30 cellular contexts compared by ENCODE assay signal in the genomic region with DNA sequence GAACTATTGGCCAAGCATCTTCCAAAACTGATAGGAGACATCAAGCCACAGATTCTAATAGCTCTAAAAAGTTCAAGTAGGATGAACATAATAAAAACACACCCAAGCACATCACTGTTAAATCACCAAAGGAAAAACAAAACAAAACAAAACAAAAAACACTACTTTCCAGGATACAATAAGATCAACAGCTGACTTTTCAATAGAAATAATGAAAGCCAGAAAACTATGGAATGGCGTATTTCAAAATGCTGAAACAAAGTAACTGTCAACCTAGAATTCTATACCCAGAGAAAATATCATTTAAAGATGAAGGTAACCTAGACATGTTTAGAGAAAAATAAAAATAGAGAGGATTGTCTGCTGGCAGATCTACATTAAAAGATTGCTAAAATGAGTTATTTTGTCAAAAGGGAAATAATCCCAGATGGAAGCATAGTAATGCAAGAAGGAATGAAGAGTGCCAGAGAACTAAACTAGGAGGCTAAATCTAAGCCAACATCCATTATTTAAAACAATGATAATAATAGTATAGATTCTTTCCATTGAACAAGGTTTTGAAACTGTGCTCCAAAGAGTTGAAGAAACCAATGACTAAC. TPM values are rescaled to one million over a fixed set of nuclear protein-coding genes. Genes with fewer than 3 reads are reported as not detected.
"Had no signal": no experiment of that assay in that cellular context is flagged by ENCODE, and none has a peak within 500 bp of the region (broad histone marks: within the 10 kb centered on the region; RNA-seq: fewer than 3 reads in every experiment).

No MANE protein-coding gene starts in this region.

- H3K4me3 ChIP-seq: dorsolateral prefrontal cortex, heart left ventricle, mucosa of descending colon, sigmoid colon, skin epidermis, testis, tibial nerve, upper lobe of right lung, vagina had no signal

- H3K4me1 ChIP-seq: heart left ventricle, sigmoid colon, testis, tibial nerve, upper lobe of right lung, vagina had no signal

- DNase-seq: dorsolateral prefrontal cortex; effector CD8-positive, alpha-beta T cell; heart left ventricle; hippocampal formation; kidney glomerular epithelial cell; mesendoderm; mucosa of descending colon; naive thymus-derived CD8-positive, alpha-beta T cell; posterior cingulate gyrus; sigmoid colon; stimulated activated CD4-positive, alpha-beta T cell treated with anti-CD3 and anti-CD28 coated beads, Interleukin-2, amount 100 ng/mL, for 24 hours; stimulated activated CD4-positive, alpha-beta T cell treated with anti-CD3 and anti-CD28 coated beads, Interleukin-4, amount 100 ng/mL, for 4 hours; stimulated activated naive B cell treated with anti-CD40 and anti-IgM and Interleukin-4, amounts not matched to agents 10 μg/mL and 1 μg/mL and 100 μg/mL, for 72 hours; stimulated activated naive CD8-positive, alpha-beta T cell treated with anti-CD3 and anti-CD28 coated beads, Interleukin-15, amount 100 ng/mL, for 72 hours; testis; upper lobe of right lung had no signal

- H3K9me3 ChIP-seq: testis had no signal

- FAIRE-seq: endometrium, frontal cortex had no signal

- H3K4me3 Mint-ChIP-seq: naive thymus-derived CD8-positive, alpha-beta T cell; stimulated activated naive B cell treated with anti-CD40 and anti-IgM and Interleukin-4, amounts not matched to agents 10 μg/mL and 1 μg/mL and 100 μg/mL, for 72 hours; stimulated activated naive CD8-positive, alpha-beta T cell treated with anti-CD3 and anti-CD28 coated beads, Interleukin-15, amount 100 ng/mL, for 72 hours had no signal

- H3K27me3 ChIP-seq: heart left ventricle, sigmoid colon, testis, tibial nerve, upper lobe of right lung, vagina had no signal

- H3K36me3 ChIP-seq: heart left ventricle, sigmoid colon, tibial nerve, upper lobe of right lung, vagina had no signal

- H3K27ac ChIP-seq: dorsolateral prefrontal cortex, heart left ventricle, sigmoid colon, skin epidermis, testis, tibial nerve, upper lobe of right lung, vagina had no signal

- ATAC-seq: esophagus mucosa; heart left ventricle; mucosa of descending colon; naive thymus-derived CD8-positive, alpha-beta T cell; stimulated activated naive B cell treated with anti-CD40 and anti-IgM and Interleukin-4, amounts not matched to agents 10 μg/mL and 1 μg/mL and 100 μg/mL, for 72 hours; stimulated activated naive CD8-positive, alpha-beta T cell treated with anti-CD3 and anti-CD28 coated beads, Interleukin-15, amount 100 ng/mL, for 72 hours; upper lobe of right lung had no signal

- H3K4me1 Mint-ChIP-seq: naive thymus-derived CD8-positive, alpha-beta T cell; stimulated activated naive B cell treated with anti-CD40 and anti-IgM and Interleukin-4, amounts not matched to agents 10 μg/mL and 1 μg/mL and 100 μg/mL, for 72 hours; stimulated activated naive CD8-positive, alpha-beta T cell treated with anti-CD3 and anti-CD28 coated beads, Interleukin-15, amount 100 ng/mL, for 72 hours had no signal

- H3K27ac Mint-ChIP-seq: naive thymus-derived CD8-positive, alpha-beta T cell; stimulated activated naive B cell treated with anti-CD40 and anti-IgM and Interleukin-4, amounts not matched to agents 10 μg/mL and 1 μg/mL and 100 μg/mL, for 72 hours; stimulated activated naive CD8-positive, alpha-beta T cell treated with anti-CD3 and anti-CD28 coated beads, Interleukin-15, amount 100 ng/mL, for 72 hours had no signal

RNA-seq across cellular contexts. Expression of a gene that starts 13.9 kb away (rescaled TPM):
- total RNA-seq: fibroblast of lung; frontal cortex; lung microvascular endothelial cell; naive thymus-derived CD8-positive, alpha-beta T cell; osteocyte; sigmoid colon; upper lobe of right lung; vagina had no signal
- polyA plus RNA-seq: fibroblast of lung; liver; naive thymus-derived CD8-positive, alpha-beta T cell; neural cell had no signal

RNA-seq across cellular contexts. Expression of a gene that starts 25.9 kb away (rescaled TPM):
- total RNA-seq: esophagus mucosa; fibroblast of lung; frontal cortex; glomerular endothelial cell; heart left ventricle; lung microvascular endothelial cell; naive thymus-derived CD8-positive, alpha-beta T cell; osteocyte; pulmonary artery endothelial cell; subcutaneous adipose tissue; testis; tibial nerve; vagina had no signal
- polyA plus RNA-seq: fibroblast of lung; heart left ventricle; liver; naive thymus-derived CD8-positive, alpha-beta T cell; neural cell had no signal
